ENCODE assay signal across 8 cellular contexts in the genomic region with DNA sequence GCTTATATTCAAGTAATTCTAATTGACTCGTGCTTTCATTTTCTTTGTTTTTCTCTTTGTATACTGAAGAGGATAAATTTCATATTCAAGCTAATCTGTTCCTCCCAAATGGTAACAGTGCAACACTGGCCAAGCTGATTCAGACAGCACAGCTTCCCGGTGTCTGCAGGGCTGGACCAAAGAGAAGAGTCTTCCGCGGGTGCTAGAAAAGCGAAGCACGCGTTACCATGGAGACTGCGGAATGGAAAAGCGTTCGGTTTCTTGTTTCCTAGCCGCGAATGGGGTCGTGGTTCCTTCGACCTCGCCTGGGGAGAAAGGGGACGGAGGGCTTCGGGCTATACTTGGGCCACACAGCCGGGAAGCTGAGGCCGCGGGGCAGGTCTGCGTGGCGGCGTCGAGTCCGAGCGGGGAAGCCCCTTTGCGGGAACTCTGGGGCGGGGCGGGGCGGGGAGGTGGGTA. TPM values are rescaled to one million over a fixed set of nuclear protein-coding genes. Genes with fewer than 3 reads are reported as not detected.
DNase-seq lines count a peak whose midpoint lies in the region; ATAC-seq, FAIRE-seq and TF ChIP-seq lines count a peak whose summit lies in the region.

No MANE protein-coding gene starts in this region.

- peak; percentile 76 for FAIRE-seq in keratinocyte (lab: Jason Lieb, UNC)

- peak overlapping the region; percentile 94 for H2AFZ ChIP-seq in keratinocyte (ENCODE audit: control insufficient read depth, low read length)

- dilution Hi-C loops in keratinocyte (cut with MboI; ENCODE audit: extremely low pct_ligation_motif_present, low sequenced_read_pairs) = no loop called here

- H3K4me1 ChIP-seq in keratinocyte (ENCODE audit: control insufficient read depth, extremely low read depth, insufficient read depth, low read length) = peaks cover 5% of the 10 kb centered on the region

- no peak overlapping the region for H3K9ac ChIP-seq in keratinocyte (ENCODE audit: control insufficient read depth, extremely low read depth, insufficient read depth, low read length)

- no peak overlapping the region for H3K27ac ChIP-seq in keratinocyte (ENCODE audit: control insufficient read depth, insufficient read depth, low read length)

- H3K9me3 ChIP-seq in keratinocyte (ENCODE audit: control insufficient read depth, low read depth, low read length) = no peaks in the 10 kb centered on the region

- DNase-seq in CMK (ENCODE audit: low read depth) (peak; percentile 62), T-helper 9 cell (peak; percentile 29), keratinocyte (ENCODE audit: low read depth, low spot score) (no peak), GF-D8 (lab: John Stamatoyannopoulos, UW) (no peak)
- DNase-seq in Jurkat, Clone E6-1 (ENCODE audit: low read depth, low spot score) = peak; percentile 45
- DNase-seq in central memory CD4-positive, alpha-beta T cell = peak; percentile 50
- peak; percentile 33 for DNase-seq in stimulated activated CD4-positive, alpha-beta T cell treated with anti-CD3 and anti-CD28 coated beads, Interleukin-4, amount 100 ng/mL, for 1 hour

- no peak for TF ChIP-seq CTCF in keratinocyte (optimal IDR thresholded peaks at IDR 0.05 in 1 of 3, IDR thresholded peaks at IDR 0.05 in 1 of 3, conservative IDR thresholded peaks at IDR 0.05 in 1 of 3; ENCODE audit: extremely low read depth in 1 of 3, insufficient read depth in 2 of 3, low read length in 3 of 3)

- no peaks in the 10 kb centered on the region for H3K27me3 ChIP-seq in keratinocyte (ENCODE audit: control insufficient read depth, extremely low read depth, insufficient read depth, low read length)

- no peaks in the 10 kb centered on the region for H3K9me1 ChIP-seq in keratinocyte (ENCODE audit: control insufficient read depth, extremely low read depth, insufficient read depth, low read length)

- no peak for ATAC-seq in GM18873 (IDR thresholded peaks at IDR 0.05; ENCODE audit: low FRiP score, unreplicated experiment)

- H4K20me1 ChIP-seq in keratinocyte (ENCODE audit: control insufficient read depth, extremely low read depth, insufficient read depth, low read length) = no peaks in the 10 kb centered on the region

- peak overlapping the region; percentile 83 for H3K4me2 ChIP-seq in keratinocyte (ENCODE audit: control insufficient read depth, extremely low read depth, insufficient read depth, low read depth, low read length)

- H3K4me3 ChIP-seq in Jurkat, Clone E6-1 (ENCODE audit: low read length) = peak overlapping the region; percentile 49
- peak overlapping the region; percentile 45 to 72 (median 70) for H3K4me3 ChIP-seq in keratinocyte (ENCODE audit: control insufficient read depth in 2 of 3, extremely low read depth in 1 of 3, insufficient read depth in 2 of 3, low read depth in 1 of 3, low read length in 3 of 3)

- H3K36me3 ChIP-seq in keratinocyte (ENCODE audit: control insufficient read depth in 2 of 2, extremely low read depth in 1 of 2, insufficient read depth in 2 of 2, low read length in 2 of 2) = no peaks in the 10 kb centered on the region

- no peaks in the 10 kb centered on the region for H3K79me2 ChIP-seq in keratinocyte (ENCODE audit: control insufficient read depth, insufficient read depth, low read length)

RNA-seq across cellular contexts. Expression of gene ZNF311, which starts 6.2 kb away (rescaled TPM):
- polyA plus RNA-seq in Jurkat, Clone E6-1 (2012; ENCODE audit: insufficient read depth, insufficient read length) = not detected
- polyA plus RNA-seq in keratinocyte = 1.7 to 2.7 TPM (median 2.6 TPM) in 3 replicates
- polyA plus RNA-seq in keratinocyte (2011; ENCODE audit: low read depth) = 1.8 TPM
- 1.0 and 1.7 TPM in 2 replicates for polyA plus RNA-seq in keratinocyte (2011; cell fraction: cytosol; rRNA removed)
- 5.2 and 5.4 TPM in 2 replicates for polyA plus RNA-seq in keratinocyte (2011; cell fraction: nucleus; rRNA removed)
- 0.87 and 1.5 TPM in 2 replicates for polyA plus RNA-seq in keratinocyte (2012; ENCODE audit: low replicate concordance)
- 1.5 to 1.8 TPM (median 1.6 TPM) in 3 replicates for polyA minus RNA-seq in keratinocyte
- polyA minus RNA-seq in keratinocyte (2011; cell fraction: cytosol; rRNA and poly(A)+ RNA removed) = not detected
- 0.84 and 1.9 TPM in 2 replicates for polyA minus RNA-seq in keratinocyte (2011; cell fraction: nucleus; rRNA and poly(A)+ RNA removed)

RNA-seq across cellular contexts. Expression of gene OR2W1, which starts 33.7 kb away (rescaled TPM):
- not detected for polyA plus RNA-seq in Jurkat, Clone E6-1 (2012; ENCODE audit: insufficient read depth, insufficient read length)
- polyA plus RNA-seq in keratinocyte = not detected in 3 replicates
- polyA plus RNA-seq in keratinocyte (2011; ENCODE audit: low read depth) = not detected
- polyA plus RNA-seq in keratinocyte (2011; cell fraction: cytosol; rRNA removed) = not detected in 2 replicates
- polyA plus RNA-seq in keratinocyte (2011; cell fraction: nucleus; rRNA removed) = not detected in 2 replicates
- polyA plus RNA-seq in keratinocyte (2012; ENCODE audit: low replicate concordance) = not detected in 2 replicates
- not detected in 3 replicates for polyA minus RNA-seq in keratinocyte
- not detected for polyA minus RNA-seq in keratinocyte (2011; cell fraction: cytosol; rRNA and poly(A)+ RNA removed)
- not detected in 2 replicates for polyA minus RNA-seq in keratinocyte (2011; cell fraction: nucleus; rRNA and poly(A)+ RNA removed)

Comparison
In these comparisons a context has a peak if more than half of its experiments do, and no peak if none do; other contexts are left out.
1. DNase-seq: peak in CMK (single experiment), Jurkat, Clone E6-1 (single experiment), T-helper 9 cell (single experiment), central memory CD4-positive, alpha-beta T cell (single experiment) and stimulated activated CD4-positive, alpha-beta T cell treated with anti-CD3 and anti-CD28 coated beads, Interleukin-4, amount 100 ng/mL, for 1 hour (single experiment); none in keratinocyte (single experiment) and GF-D8 (single experiment).